Comparison of ENCODE assay signal across 9 cellular contexts in genomic region chr7:93092757-93093370, GRCh38. TPM values are rescaled to one million over a fixed set of nuclear protein-coding genes. Genes with fewer than 3 reads are reported as not detected.
DNase-seq lines count a peak whose midpoint lies in the region; ATAC-seq, FAIRE-seq and TF ChIP-seq lines count a peak whose summit lies in the region.
"Had no signal": no experiment of that assay in that cellular context is flagged by ENCODE, and none has a peak within 500 bp of the region (broad histone marks: within the 10 kb centered on the region; RNA-seq: fewer than 3 reads in every experiment).

No MANE protein-coding gene starts in this region.

- ATAC-seq in GM19372 (IDR thresholded peaks at IDR 0.05; ENCODE audit: low read depth, unreplicated experiment), result peak; percentile 86
- ATAC-seq in body of pancreas, result no peak

- 55 to 80% methylated on average over 1 of the region's 1 CpG for WGBS in body of pancreas, 2 donors

- peaks cover 3% of the 10 kb centered on the region for H3K27me3 ChIP-seq in bronchial epithelial cell (ENCODE audit: control insufficient read depth, insufficient read depth, low read length)
- H3K27me3 ChIP-seq in body of pancreas, result no peaks in the 10 kb centered on the region
- no peaks in the 10 kb centered on the region for H3K27me3 ChIP-seq in left ventricle myocardium inferior (ENCODE audit: low read depth)

- no peak overlapping the region for H3K27ac ChIP-seq in C4-2B
- no peak overlapping the region for H3K27ac ChIP-seq in body of pancreas
- H3K27ac ChIP-seq in left ventricle myocardium inferior (replicated peaks), result no peak overlapping the region
- H3K27ac ChIP-seq: thoracic aorta had no signal

- FAIRE-seq in bronchial epithelial cell (lab: Jason Lieb, UNC), result no peak

- TF ChIP-seq POLR2A in body of pancreas (IDR thresholded peaks at IDR 0.05), result no peak

- H3K36me3 ChIP-seq in bronchial epithelial cell (ENCODE audit: control insufficient read depth, insufficient read depth, low read length) (no peaks in the 10 kb centered on the region), body of pancreas (replicated peaks in 1 of 2; ENCODE audit: insufficient read depth in 1 of 2, low read depth in 2 of 2) (no peaks in the 10 kb centered on the region), left ventricle myocardium inferior (no peaks in the 10 kb centered on the region)
- H3K36me3 ChIP-seq: thoracic aorta had no signal

- no peaks in the 10 kb centered on the region for H3K9me3 ChIP-seq in body of pancreas
- peaks cover 41% of the 10 kb centered on the region for H3K9me3 ChIP-seq in left ventricle myocardium inferior (replicated peaks)
- H3K9me3 ChIP-seq: thoracic aorta had no signal

- intact Hi-C loops in body of pancreas (cut with DNase I) (no loop called here), left ventricle myocardium inferior (cut with micrococcal nuclease) (no loop called here)

- TF ChIP-seq CTCF in C4-2B (conservative IDR thresholded peaks at IDR 0.05), result peak; percentile 25
- TF ChIP-seq CTCF in bronchial epithelial cell (IDR thresholded peaks at IDR 0.05; ENCODE audit: insufficient read depth, low read length, severe bottlenecking), result peak; percentile 60
- TF ChIP-seq CTCF in body of pancreas (IDR thresholded peaks at IDR 0.05), result peak in 2 of 7 experiments; percentile 2 to 6
- TF ChIP-seq CTCF in left ventricle myocardium inferior (IDR thresholded peaks at IDR 0.05; ENCODE audit: borderline replicate concordance), result no peak

- peak; percentile 15 for DNase-seq in Jurkat, Clone E6-1 (ENCODE audit: low read depth, low spot score)
- DNase-seq in bronchial epithelial cell (ENCODE audit: low read depth) (peak; percentile 69), stromal cell of bone marrow (ENCODE audit: low read depth) (peak; percentile 20), body of pancreas (no peak), left ventricle myocardium inferior (no peak), HK-2 (ENCODE audit: unreplicated experiment) (no peak)

- H3K4me1 ChIP-seq in body of pancreas (no peaks in the 10 kb centered on the region), left ventricle myocardium inferior (no peaks in the 10 kb centered on the region)

- no peak overlapping the region for H3K4me3 ChIP-seq in Jurkat, Clone E6-1 (ENCODE audit: low read length)
- no peak overlapping the region for H3K4me3 ChIP-seq in bronchial epithelial cell (ENCODE audit: low read depth, low read length)
- H3K4me3 ChIP-seq in body of pancreas, result no peak overlapping the region
- no peak overlapping the region for H3K4me3 ChIP-seq in left ventricle myocardium inferior
- H3K4me3 ChIP-seq: thoracic aorta had no signal

RNA-seq across cellular contexts. Expression of gene SAMD9, which starts 24.9 kb away (rescaled TPM):
- 8.8 TPM for polyA plus RNA-seq in Jurkat, Clone E6-1 (2012; ENCODE audit: insufficient read depth, insufficient read length)
- 5.5 and 13.2 TPM in 2 replicates for total RNA-seq in bronchial epithelial cell
- 1 to 10 TPM; 4.9 to 5.2 TPM for total RNA-seq in body of pancreas
- 2.8 TPM for total RNA-seq in left ventricle myocardium inferior

RNA-seq across cellular contexts. Expression of gene SAMD9L, which starts 55.3 kb away (rescaled TPM):
- 5.6 TPM for polyA plus RNA-seq in Jurkat, Clone E6-1 (2012; ENCODE audit: insufficient read depth, insufficient read length)
- under 0.01 and 0.64 TPM in 2 replicates for total RNA-seq in bronchial epithelial cell
- total RNA-seq in body of pancreas, result 1 to 10 TPM; 5.4 to 6.6 TPM
- total RNA-seq in left ventricle myocardium inferior, result 3.7 TPM

Comparison
In these comparisons a context has a peak if more than half of its experiments do, and no peak if none do; other contexts are left out.
1. DNase-seq: peak in Jurkat, Clone E6-1 (single experiment), bronchial epithelial cell (single experiment) and stromal cell of bone marrow (single experiment); none in body of pancreas (0 of 4), left ventricle myocardium inferior (single experiment) and HK-2 (single experiment).